ENCODE assay signal across 19 cellular contexts in genomic region chr3:122021037-122021436, GRCh38. TPM values are rescaled to one million over a fixed set of nuclear protein-coding genes. Genes with fewer than 3 reads are reported as not detected.
DNase-seq lines count a peak whose midpoint lies in the region; ATAC-seq, FAIRE-seq and TF ChIP-seq lines count a peak whose summit lies in the region.
"Had no signal": no experiment of that assay in that cellular context is flagged by ENCODE, and none has a peak within 500 bp of the region (broad histone marks: within the 10 kb centered on the region; RNA-seq: fewer than 3 reads in every experiment).

No MANE protein-coding gene starts in this region.

- CTCF ChIA-PET in GM12878 (lab: Yijun Ruan, JAX), result interaction anchor here (0.8 to 4.3 kb wide), 16 partner anchors 9 to 84 kb away, joined by 3 to 37 read pairs (median 10); partner anchors contain the start of gene CD86

- FAIRE-seq in GM12878 (lab: Jason Lieb, UNC), result no peak

- H3K27ac ChIP-seq in 22Rv1 (peak overlapping the region; percentile 67; the same call in 1 of the 2 replicates), GM23338 (ENCODE audit: low read depth) (no peak overlapping the region), GM12878 (ENCODE audit: control insufficient read depth, insufficient read depth) (peak overlapping the region; percentile 65), lower lobe of right lung (no peak overlapping the region)

- H3K4me2 ChIP-seq in GM23338 (peak overlapping the region; percentile 90), GM12878 (ENCODE audit: control insufficient read depth, insufficient read depth) (peak overlapping the region; percentile 86)

- no peaks in the 10 kb centered on the region for H3K9me3 Mint-ChIP-seq in GM23338
- H3K9me3 Mint-ChIP-seq: activated naive CD4-positive, alpha-beta T cell treated with anti-CD3 and anti-CD28 coated beads, Interleukin-2, amount 50 U/mL, for 24 hours had no signal

- no peaks in the 10 kb centered on the region; the same call in 1 of the 2 replicates for H3F3A ChIP-seq in GM23338 (replicated peaks; ENCODE audit: low read depth)

- no peak for TF ChIP-seq EP300 in GM12878 (IDR thresholded peaks at IDR 0.05; ENCODE audit: borderline replicate concordance in 1 of 2, control insufficient read depth in 1 of 2, low read depth in 2 of 2, low read length in 2 of 2)

- H4K20me1 ChIP-seq in GM23338 (replicated peaks; ENCODE audit: insufficient read depth) (no peaks in the 10 kb centered on the region), GM12878 (ENCODE audit: control insufficient read depth, insufficient read depth) (no peaks in the 10 kb centered on the region)

- no peak for ATAC-seq in GM23338
- ATAC-seq in GM12878, result no peak
- no peak for ATAC-seq in lower lobe of right lung
- no peak for ATAC-seq in Right ventricle myocardium superior (ENCODE audit: poor library complexity)

- no peaks in the 10 kb centered on the region for H3K9me2 ChIP-seq in GM23338 (ENCODE audit: insufficient read depth)

- H3K36me3 ChIP-seq in GM23338 (ENCODE audit: insufficient read depth) (no peaks in the 10 kb centered on the region), GM12878 (ENCODE audit: control insufficient read depth in 2 of 2, insufficient read depth in 2 of 2, low read length in 1 of 2) (no peaks in the 10 kb centered on the region), lower lobe of right lung (no peaks in the 10 kb centered on the region)
- H3K36me3 ChIP-seq: breast epithelium had no signal

- peaks cover 7% of the 10 kb centered on the region for H3K9me3 ChIP-seq in GM12878 (replicated peaks; ENCODE audit: control insufficient read depth, insufficient read depth, low read length)
- H3K9me3 ChIP-seq in lower lobe of right lung, result no peaks in the 10 kb centered on the region
- H3K9me3 ChIP-seq: breast epithelium had no signal

- SMC1A ChIA-PET in GM12878 (lab: Charles Lee; ENCODE audit: uncharacterized antibody, unreplicated experiment), result interaction anchor here (1.0 to 9.3 kb wide), 23 partner anchors 9 to 474 kb away, joined by 3 to 454 read pairs (median 14); partner anchors contain the start of gene CD86

- H3K4me3 ChIP-seq in GM23338 (peak overlapping the region; percentile 89; the same call in 1 of the 2 replicates), GM12878 (peak overlapping the region; percentile 72; the same call in 1 of the 2 replicates), lower lobe of right lung (peak overlapping the region; percentile 59)

- no peak overlapping the region for H3K27ac Mint-ChIP-seq in GM23338
- H3K27ac Mint-ChIP-seq: activated naive CD4-positive, alpha-beta T cell treated with anti-CD3 and anti-CD28 coated beads, Interleukin-2, amount 50 U/mL, for 24 hours had no signal

- H3K27me3 ChIP-seq in GM23338 (ENCODE audit: insufficient read depth), result no peaks in the 10 kb centered on the region; the same call in 1 of the 2 replicates
- H3K27me3 ChIP-seq in GM12878 (replicated peaks in 1 of 2; ENCODE audit: control insufficient read depth in 2 of 2, insufficient read depth in 2 of 2, low read length in 1 of 2), result no peaks in the 10 kb centered on the region
- H3K27me3 ChIP-seq in lower lobe of right lung (ENCODE audit: low read depth), result peaks cover 4% of the 10 kb centered on the region
- H3K27me3 ChIP-seq: breast epithelium had no signal

- DNase-seq in GM23338 (ENCODE audit: low spot score) (no peak), GM12878 (ENCODE audit: low read depth, low spot score) (no peak), lower lobe of right lung (no peak), SK-N-DZ (ENCODE audit: low spot score) (no peak), GM19238 (ENCODE audit: insufficient read length, low spot score) (no peak), Right ventricle myocardium superior (no peak)
- no peak for DNase-seq in activated naive CD4-positive, alpha-beta T cell treated with Interleukin-2 at 50 U/mL for 16 hours
- DNase-seq: activated CD4-positive, alpha-beta T cell treated with anti-CD3 and anti-CD28 coated beads, Interleukin-2, amount 50 U/mL, for 4 hours; activated T-cell treated with anti-CD3 and anti-CD28 coated beads, Interleukin-2, amount 50 U/mL, for 1 hour; effector CD4-positive, alpha-beta T cell; HCEC 1CT; NCI-H1694; SHP77; stimulated activated CD4-positive, alpha-beta T cell treated with anti-CD3 and anti-CD28 coated beads, Interleukin-15, amount 100 ng/mL, for 24 hours had no signal

- H3K79me2 ChIP-seq in GM23338 (replicated peaks; ENCODE audit: insufficient read depth) (no peaks in the 10 kb centered on the region), GM12878 (ENCODE audit: control insufficient read depth, insufficient read depth, low read length) (peaks cover 26% of the 10 kb centered on the region)

- intact Hi-C loops in GM12878 (cut with micrococcal nuclease; ENCODE audit: unreplicated experiment) (no loop called here), lower lobe of right lung (cut with DNase I) (no loop called here), Right ventricle myocardium superior (cut with DNase I) (no loop called here)

- no peak for TF ChIP-seq RAD21 in GM12878 (IDR thresholded peaks at IDR 0.05; ENCODE audit: insufficient read depth, low read depth, low read length)

- BruUV-seq in GM12878 (replicated peaks; lab: Mats Ljungman, UMichigan), result no TSS peak

- TF ChIP-seq CTCF in 22Rv1 (IDR thresholded peaks at IDR 0.05) (no peak), GM23338 (conservative IDR thresholded peaks at IDR 0.05; ENCODE audit: low read depth in 2 of 2) (no peak), GM12878 (IDR thresholded peaks at IDR 0.05 in 2 of 3, conservative IDR thresholded peaks at IDR 0.05 in 1 of 3; ENCODE audit: control insufficient read depth in 2 of 3, extremely low read depth in 1 of 3, insufficient read depth in 1 of 3, low read depth in 3 of 3, low read length in 3 of 3) (no peak), lower lobe of right lung (IDR thresholded peaks at IDR 0.05) (no peak)

- RAD21 ChIA-PET in GM12878 (lab: Charles Lee; ENCODE audit: unreplicated experiment), result interaction anchor here (0.6 to 9.8 kb wide), 25 partner anchors 8 to 476 kb away, joined by 3 to 180 read pairs (median 12); partner anchors contain the start of gene CD86

- in situ Hi-C loops in GM12878 (cut with MboI), result no loop called here

- H3K4me1 ChIP-seq in GM23338 (ENCODE audit: insufficient read depth), result peaks cover 13% of the 10 kb centered on the region
- peaks cover 46% of the 10 kb centered on the region for H3K4me1 ChIP-seq in GM12878 (ENCODE audit: control insufficient read depth, insufficient read depth, low read length)
- H3K4me1 ChIP-seq in lower lobe of right lung, result no peaks in the 10 kb centered on the region
- H3K4me1 ChIP-seq: breast epithelium had no signal

- H3K9ac ChIP-seq in GM12878 (ENCODE audit: control insufficient read depth, insufficient read depth, low read length), result peak overlapping the region; percentile 8; the same call in 1 of the 2 replicates

- peak overlapping the region; percentile 80 for H3K4me3 Mint-ChIP-seq in GM23338
- H3K4me3 Mint-ChIP-seq: activated naive CD4-positive, alpha-beta T cell treated with anti-CD3 and anti-CD28 coated beads, Interleukin-2, amount 50 U/mL, for 24 hours had no signal

- TF ChIP-seq POLR2A in GM12878 (IDR thresholded peaks at IDR 0.05; ENCODE audit: low read depth, low read length), result no peak

- POLR2A ChIA-PET in GM12878 (lab: Charles Lee), result interaction anchor here (1.5 to 8.9 kb wide), 13 partner anchors 9 to 80 kb away, joined by 5 to 120 read pairs (median 16); partner anchors contain the start of gene CD86

- H2AFZ ChIP-seq in GM23338 (no peak overlapping the region), GM12878 (ENCODE audit: control insufficient read depth, low read depth, low read length) (no peak overlapping the region)

- peaks cover 15% of the 10 kb centered on the region for H3K4me1 Mint-ChIP-seq in GM23338

- no peaks in the 10 kb centered on the region for H3K36me3 Mint-ChIP-seq in GM23338 (ENCODE audit: low read depth)
- H3K36me3 Mint-ChIP-seq: activated naive CD4-positive, alpha-beta T cell treated with anti-CD3 and anti-CD28 coated beads, Interleukin-2, amount 50 U/mL, for 24 hours had no signal

- peaks cover under 1% of the 10 kb centered on the region for H3K27me3 Mint-ChIP-seq in GM23338 (ENCODE audit: insufficient read depth, low read depth, poor library complexity)

- 65% methylated on average over 1 of the region's 1 CpG for WGBS in GM12878 (ENCODE audit: insufficient coverage, insufficient replicate concordance, low lambda C conversion rate, missing lambda C conversion rate)

RNA-seq across cellular contexts. Expression of gene ILDR1, which starts 1.0 kb away (rescaled TPM):
- 0.97 and 1.2 TPM in 2 replicates for total RNA-seq in GM23338 (2014; rRNA removed; shearing (Covaris generic))
- polyA plus RNA-seq in GM23338 (2016; fragmentation: Nextera tagmentation; extraction: Ambion mirVana) (0.16 and 0.66 TPM in 2 replicates), GM12878 (2011; rRNA removed) (12.0 and 12.4 TPM in 2 replicates), GM12878 (2014; fragmentation: Illumina TruSeq; extraction: Trizol) (5.6 and 6.2 TPM in 2 replicates), GM12878 (2014; fragmentation: Nextera tagmentation; extraction: Ambion mirVana) (1 to 10 TPM; 1.3 to 1.8 TPM), GM12878 (2014; rRNA removed) (7.9 and 8.2 TPM in 2 replicates), GM12878 (2016; fragmentation: Nextera tagmentation; extraction: Ambion mirVana) (1 to 10 TPM; 6.6 to 7.5 TPM)
- total RNA-seq in GM12878 (2013; cell fraction: nucleolus; rRNA removed), result 20.8 and 24.7 TPM in 2 replicates
- total RNA-seq in GM12878 (2014; rRNA removed) (8.4 and 9.7 TPM in 2 replicates), GM12878 (2014; rRNA removed; fragmentation: Illumina TruSeq; extraction: Trizol) (5.1 and 5.3 TPM in 2 replicates), GM12878 (2021) (7.4 and 7.8 TPM in 2 replicates), lower lobe of right lung (8.3 TPM), Right ventricle myocardium superior (0.38 TPM)
- polyA plus RNA-seq in GM12878 (2011; ENCODE audit: low read depth), result 2.3 TPM
- polyA plus RNA-seq in GM12878 (2011; cell fraction: cytosol; rRNA removed), result 15.0 and 17.7 TPM in 2 replicates
- polyA plus RNA-seq in GM12878 (2011; cell fraction: nucleus; rRNA removed), result 12.5 and 16.8 TPM in 2 replicates
- polyA plus RNA-seq in GM12878 (2012), result 4.5 and 7.5 TPM in 2 replicates
- 45.2 and 60.4 TPM in 2 replicates for polyA minus RNA-seq in GM12878 (2011; rRNA and poly(A)+ RNA removed)
- 9.6 and 15.1 TPM in 2 replicates for polyA minus RNA-seq in GM12878 (2011; cell fraction: cytosol; rRNA and poly(A)+ RNA removed)
- 20.7 and 37.2 TPM in 2 replicates for polyA minus RNA-seq in GM12878 (2011; cell fraction: nucleus; rRNA and poly(A)+ RNA removed)
- polyA plus RNA-seq in SK-N-DZ (2014; cell fraction: cytosol; rRNA removed), result not detected in 2 replicates
- polyA plus RNA-seq in SK-N-DZ (2014; cell fraction: nucleus; rRNA removed), result not detected in 2 replicates
- total RNA-seq: M059J had no signal
- polyA plus RNA-seq: neural cell had no signal

RNA-seq across cellular contexts. Expression of gene CD86, which starts 34.1 kb away (rescaled TPM):
- 0.97 TPM in 1 of 2 replicates, not detected in the other for total RNA-seq in GM23338 (2014; rRNA removed; shearing (Covaris generic))
- not detected in 2 replicates for polyA plus RNA-seq in GM23338 (2016; fragmentation: Nextera tagmentation; extraction: Ambion mirVana)
- 126 and 130 TPM in 2 replicates for total RNA-seq in GM12878 (2013; cell fraction: nucleolus; rRNA removed)
- 40.9 and 50.5 TPM in 2 replicates for total RNA-seq in GM12878 (2014; rRNA removed)
- 57.6 and 58.8 TPM in 2 replicates for total RNA-seq in GM12878 (2014; rRNA removed; fragmentation: Illumina TruSeq; extraction: Trizol)
- 41.9 and 49.8 TPM in 2 replicates for total RNA-seq in GM12878 (2021)
- 18.9 TPM for polyA plus RNA-seq in GM12878 (2011; ENCODE audit: low read depth)
- polyA plus RNA-seq in GM12878 (2011; rRNA removed), result 100 and 126 TPM in 2 replicates
- polyA plus RNA-seq in GM12878 (2011; cell fraction: cytosol; rRNA removed), result 49.2 and 59.8 TPM in 2 replicates
- 32.9 and 37.0 TPM in 2 replicates for polyA plus RNA-seq in GM12878 (2011; cell fraction: nucleus; rRNA removed)
- polyA plus RNA-seq in GM12878 (2012), result 18.5 and 26.0 TPM in 2 replicates
- 75.1 and 112 TPM in 2 replicates for polyA plus RNA-seq in GM12878 (2014; fragmentation: Illumina TruSeq; extraction: Trizol)
- polyA plus RNA-seq in GM12878 (2014; fragmentation: Nextera tagmentation; extraction: Ambion mirVana), result 10 to 100 TPM; 68.0 to 79.5 TPM
- 40.6 and 50.0 TPM in 2 replicates for polyA plus RNA-seq in GM12878 (2014; rRNA removed)
- 10 to 100 TPM; 48.5 to 53.5 TPM for polyA plus RNA-seq in GM12878 (2016; fragmentation: Nextera tagmentation; extraction: Ambion mirVana)
- 63.2 and 76.4 TPM in 2 replicates for polyA minus RNA-seq in GM12878 (2011; rRNA and poly(A)+ RNA removed)
- polyA minus RNA-seq in GM12878 (2011; cell fraction: cytosol; rRNA and poly(A)+ RNA removed), result 14.0 and 20.2 TPM in 2 replicates
- 45.3 and 52.9 TPM in 2 replicates for polyA minus RNA-seq in GM12878 (2011; cell fraction: nucleus; rRNA and poly(A)+ RNA removed)
- total RNA-seq in lower lobe of right lung, result 29.5 TPM
- polyA plus RNA-seq in SK-N-DZ (2014; cell fraction: cytosol; rRNA removed), result not detected in 2 replicates
- not detected in 2 replicates for polyA plus RNA-seq in SK-N-DZ (2014; cell fraction: nucleus; rRNA removed)
- total RNA-seq in Right ventricle myocardium superior, result 3.7 TPM
- total RNA-seq: M059J had no signal
- polyA plus RNA-seq: neural cell had no signal

Comparison
In these comparisons a context has a peak if more than half of its experiments do, and no peak if none do; other contexts are left out.
1. H3K27ac ChIP-seq: peak in 22Rv1 (single experiment) and GM12878 (single experiment); none in GM23338 (single experiment) and lower lobe of right lung (single experiment).
2. Peak in every context shown above with its lines, with median percentiles within 50 percentile points of each other: H3K4me3 ChIP-seq.